ENCODE assay signal across 25 cellular contexts in the genomic region with DNA sequence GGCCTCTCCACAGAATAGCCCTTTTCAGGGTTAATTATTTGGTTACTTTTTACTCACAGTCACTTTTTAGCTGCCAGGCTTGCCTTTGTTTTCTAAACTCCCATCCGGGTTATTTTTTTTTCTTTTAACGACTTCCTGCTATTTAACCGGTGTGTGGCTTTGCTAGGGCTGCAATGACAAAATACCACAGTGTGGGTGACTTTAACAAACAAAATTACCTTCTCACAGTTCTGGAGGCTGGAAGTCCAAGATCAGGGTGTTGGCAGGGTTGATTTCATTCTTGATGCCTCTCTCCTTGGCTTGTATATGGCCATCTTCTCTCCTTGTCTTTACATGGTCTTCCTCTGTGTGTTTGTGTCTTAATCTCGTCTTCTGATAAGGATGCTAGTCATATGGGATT.
DNase-seq lines count a peak whose midpoint lies in the region; ATAC-seq and TF ChIP-seq lines count a peak whose summit lies in the region.
"Had no signal": no experiment of that assay in that cellular context is flagged by ENCODE, and none has a peak within 500 bp of the region (broad histone marks: within the 10 kb centered on the region; RNA-seq: fewer than 3 reads in every experiment).

No MANE protein-coding gene starts in this region.

- no TSS peak for BruUV-seq in MCF 10A (replicated peaks; lab: Mats Ljungman, UMichigan)

- CTCF ChIA-PET in MCF 10A (lab: Yijun Ruan, JAX), result interaction anchor here (0.6 to 1.1 kb wide), 2 partner anchors 94 to 109 kb away, joined by 3 to 4 read pairs; no protein-coding TSS in a partner anchor
- CTCF ChIA-PET in activated CD8-positive, alpha-beta T cell treated with anti-CD3 and anti-CD28 coated beads, Interleukin-2, amount 10 ng/mL, durations not matched to agents 7 days and 5 days (lab: Charles Lee), result interaction anchor here (0.5 to 1.5 kb wide), 2 partner anchors 19 to 95 kb away, joined by 3 read pairs; no protein-coding TSS in a partner anchor

- no peak for ATAC-seq in activated CD8-positive, alpha-beta T cell treated with anti-CD3 and anti-CD28 coated beads, Interleukin-2, amount 10 ng/mL, durations not matched to agents 7 days and 5 days
- ATAC-seq: HCT116, left cardiac atrium, upper lobe of right lung had no signal

- TF ChIP-seq CTCF in MCF 10A (IDR thresholded peaks at IDR 0.05; ENCODE audit: unreplicated experiment) (no peak), breast epithelium (IDR thresholded peaks at IDR 0.05) (no peak), neutrophil (IDR thresholded peaks at IDR 0.05) (no peak)

- H3K27me3 ChIP-seq in breast epithelium (no peaks in the 10 kb centered on the region), neutrophil (no peaks in the 10 kb centered on the region)
- H3K27me3 ChIP-seq: upper lobe of right lung had no signal

- no peaks in the 10 kb centered on the region for H3K4me1 Mint-ChIP-seq in MCF 10A (ENCODE audit: insufficient read depth, unreplicated experiment)
- H3K4me1 Mint-ChIP-seq in activated CD8-positive, alpha-beta T cell treated with anti-CD3 and anti-CD28 coated beads, Interleukin-2, amount 10 ng/mL, durations not matched to agents 7 days and 5 days (ENCODE audit: low read depth), result peaks cover 14% of the 10 kb centered on the region
- H3K4me1 Mint-ChIP-seq: nephron had no signal

- peak overlapping the region; percentile 5 for H3K27ac Mint-ChIP-seq in MCF 10A (ENCODE audit: low read depth, unreplicated experiment)
- peak overlapping the region; percentile 64 for H3K27ac Mint-ChIP-seq in activated CD8-positive, alpha-beta T cell treated with anti-CD3 and anti-CD28 coated beads, Interleukin-2, amount 10 ng/mL, durations not matched to agents 7 days and 5 days
- H3K27ac Mint-ChIP-seq: activated naive CD4-positive, alpha-beta T cell treated with anti-CD3 and anti-CD28 coated beads, Interleukin-2, amount 50 U/mL, for 24 hours; nephron had no signal

- H3K4me3 Mint-ChIP-seq in MCF 10A (ENCODE audit: unreplicated experiment), result no peak overlapping the region
- H3K4me3 Mint-ChIP-seq in activated CD8-positive, alpha-beta T cell treated with anti-CD3 and anti-CD28 coated beads, Interleukin-2, amount 10 ng/mL, durations not matched to agents 7 days and 5 days, result no peak overlapping the region
- H3K4me3 Mint-ChIP-seq: activated naive CD4-positive, alpha-beta T cell treated with anti-CD3 and anti-CD28 coated beads, Interleukin-2, amount 50 U/mL, for 24 hours; nephron had no signal

- H3K27ac ChIP-seq in breast epithelium, result no peak overlapping the region
- peak overlapping the region; percentile 14 for H3K27ac ChIP-seq in neutrophil
- H3K27ac ChIP-seq: upper lobe of right lung had no signal

- H3K27me3 Mint-ChIP-seq in MCF 10A (ENCODE audit: insufficient read depth, unreplicated experiment), result no peaks in the 10 kb centered on the region
- no peaks in the 10 kb centered on the region for H3K27me3 Mint-ChIP-seq in activated CD8-positive, alpha-beta T cell treated with anti-CD3 and anti-CD28 coated beads, Interleukin-2, amount 10 ng/mL, durations not matched to agents 7 days and 5 days (ENCODE audit: low read depth)
- H3K27me3 Mint-ChIP-seq: activated naive CD4-positive, alpha-beta T cell treated with anti-CD3 and anti-CD28 coated beads, Interleukin-2, amount 50 U/mL, for 24 hours had no signal

- intact Hi-C loops in MCF 10A (cut with micrococcal nuclease) (no loop called here), breast epithelium (cut with DNase I; ENCODE audit: low total_unique reads) (no loop called here)

- no peak for TF ChIP-seq POLR2A in breast epithelium (IDR thresholded peaks at IDR 0.05)

- no peaks in the 10 kb centered on the region for H3K36me3 ChIP-seq in breast epithelium
- H3K36me3 ChIP-seq in neutrophil, result no peaks in the 10 kb centered on the region

- H3K9me3 Mint-ChIP-seq in MCF 10A (ENCODE audit: unreplicated experiment), result no peaks in the 10 kb centered on the region
- H3K9me3 Mint-ChIP-seq in activated CD8-positive, alpha-beta T cell treated with anti-CD3 and anti-CD28 coated beads, Interleukin-2, amount 10 ng/mL, durations not matched to agents 7 days and 5 days (ENCODE audit: insufficient read depth), result peaks cover 12% of the 10 kb centered on the region
- H3K9me3 Mint-ChIP-seq: activated naive CD4-positive, alpha-beta T cell treated with anti-CD3 and anti-CD28 coated beads, Interleukin-2, amount 50 U/mL, for 24 hours; nephron had no signal

- no peaks in the 10 kb centered on the region for H3K4me1 ChIP-seq in breast epithelium
- H3K4me1 ChIP-seq in neutrophil (ENCODE audit: control insufficient read depth in 1 of 2, insufficient read depth in 1 of 2, low read depth in 1 of 2, low read length in 1 of 2), result peaks cover 11 to 18% of the 10 kb centered on the region in 2 experiments
- H3K4me1 ChIP-seq: upper lobe of right lung had no signal

- no peak overlapping the region for H3K4me3 ChIP-seq in breast epithelium
- H3K4me3 ChIP-seq in neutrophil (ENCODE audit: low read depth in 1 of 2, low read length in 1 of 2), result no peak overlapping the region
- H3K4me3 ChIP-seq: upper lobe of right lung had no signal

- no peaks in the 10 kb centered on the region for H3K9me3 ChIP-seq in breast epithelium
- H3K9me3 ChIP-seq in neutrophil, result no peaks in the 10 kb centered on the region
- H3K9me3 ChIP-seq: SK-N-SH, upper lobe of right lung had no signal

- DNase-seq in MCF 10A (ENCODE audit: unreplicated experiment), result no peak
- no peak for DNase-seq in breast epithelium (ENCODE audit: low spot score in 2 of 2)
- peak; percentile 15 for DNase-seq in M059J (ENCODE audit: low read depth)
- DNase-seq in activated CD8-positive, alpha-beta T cell treated with anti-CD3 and anti-CD28 coated beads, Interleukin-2, amount 10 ng/mL, durations not matched to agents 7 days and 5 days, result no peak
- no peak for DNase-seq in H4 (ENCODE audit: low spot score)
- no peak for DNase-seq in KG1 (lab: John Stamatoyannopoulos, UW)
- no peak for DNase-seq in ureter (ENCODE audit: low spot score)
- DNase-seq: activated CD4-positive, alpha-beta T cell treated with anti-CD3 and anti-CD28 coated beads for 1 hour; anterior cingulate cortex; C1 segment of cervical spinal cord; effector CD8-positive, alpha-beta T cell; hypothalamus; Kasumi-1; left cardiac atrium; NCI-H1092 treated with DMSO at 0.1 percent for 48 hours; NCI-H187; NCI-H524; OCI-M1; SK-N-SH; stimulated activated naive CD4-positive, alpha-beta T cell; upper lobe of right lung had no signal

- peaks cover 32% of the 10 kb centered on the region for H3K36me3 Mint-ChIP-seq in MCF 10A (ENCODE audit: insufficient read depth, unreplicated experiment)
- H3K36me3 Mint-ChIP-seq in activated CD8-positive, alpha-beta T cell treated with anti-CD3 and anti-CD28 coated beads, Interleukin-2, amount 10 ng/mL, durations not matched to agents 7 days and 5 days (ENCODE audit: low read depth), result peaks cover 48% of the 10 kb centered on the region

- POLR2A ChIA-PET in MCF 10A (lab: Yijun Ruan, JAX), result interaction anchor here (0.7 kb wide), 1 partner anchor 9 kb away, joined by 3 read pairs; no protein-coding TSS in a partner anchor
- POLR2A ChIA-PET in activated CD8-positive, alpha-beta T cell treated with anti-CD3 and anti-CD28 coated beads, Interleukin-2, amount 10 ng/mL, durations not matched to agents 7 days and 5 days (lab: Charles Lee), result interaction anchor here (1.3 kb wide), 1 partner anchor 13 kb away, joined by 6 read pairs; no protein-coding TSS in a partner anchor
